Comparison of ENCODE assay signal across 10 cellular contexts in the genomic region with DNA sequence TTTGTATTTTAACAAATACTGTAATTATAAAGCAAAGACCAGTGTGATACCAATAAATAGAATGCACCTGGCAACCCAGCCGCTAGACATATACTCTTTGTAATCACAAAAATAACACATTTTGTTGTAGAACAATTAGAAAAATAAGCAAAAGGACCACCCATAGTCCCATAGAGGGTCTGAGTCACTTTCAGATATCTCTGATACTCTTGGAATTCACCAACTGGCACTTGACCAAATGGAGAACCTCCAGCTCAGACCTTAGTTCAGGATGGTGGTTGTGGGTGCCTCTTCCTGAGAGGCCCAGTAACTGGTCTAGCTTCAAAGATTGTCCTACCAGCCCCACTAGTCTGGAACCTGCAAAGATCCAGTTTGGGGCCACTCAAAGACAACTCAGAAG. TPM values are rescaled to one million over a fixed set of nuclear protein-coding genes. Genes with fewer than 3 reads are reported as not detected.
DNase-seq lines count a peak whose midpoint lies in the region; ATAC-seq and TF ChIP-seq lines count a peak whose summit lies in the region.
"Had no signal": no experiment of that assay in that cellular context is flagged by ENCODE, and none has a peak within 500 bp of the region (broad histone marks: within the 10 kb centered on the region; RNA-seq: fewer than 3 reads in every experiment).

No MANE protein-coding gene starts in this region.

- peaks cover 34% of the 10 kb centered on the region for H3K4me1 Mint-ChIP-seq in HFFc6 (ENCODE audit: low read depth)
- peaks cover 26% of the 10 kb centered on the region for H3K4me1 Mint-ChIP-seq in activated T-helper 1 cell treated with anti-CD3 and anti-CD28 coated beads, Interleukin-12 subunit alpha, Interleukin-12 subunit beta, Interleukin-2, Interleukin-4 antibody, amounts not matched to agents 30 ng/mL and 10 ng/mL and 1 ng/mL, durations not matched to agents 14 hours and 24 hours and 36 hours (ENCODE audit: low read depth)
- H3K4me1 Mint-ChIP-seq in naive thymus-derived CD4-positive, alpha-beta T cell: peaks cover 22 to 37% (median 35%) of the 10 kb centered on the region in 7 donors

- H3K36me3 Mint-ChIP-seq in HFFc6 (ENCODE audit: low read depth): peaks cover 31% of the 10 kb centered on the region
- H3K36me3 Mint-ChIP-seq in activated T-helper 1 cell treated with anti-CD3 and anti-CD28 coated beads, Interleukin-12 subunit alpha, Interleukin-12 subunit beta, Interleukin-2, Interleukin-4 antibody, amounts not matched to agents 30 ng/mL and 10 ng/mL and 1 ng/mL, durations not matched to agents 14 hours and 24 hours and 36 hours (ENCODE audit: low read depth): peaks cover 25% of the 10 kb centered on the region
- peaks cover 4 to 22% (median 12%) of the 10 kb centered on the region in 5 donors for H3K36me3 Mint-ChIP-seq in naive thymus-derived CD4-positive, alpha-beta T cell

- peak; percentile 16 for DNase-seq in HFFc6
- no peak for DNase-seq in activated T-helper 1 cell treated with anti-CD3 and anti-CD28 coated beads, Interleukin-12 subunit alpha, Interleukin-12 subunit beta, Interleukin-2, Interleukin-4 antibody, amounts not matched to agents 30 ng/mL and 10 ng/mL and 1 ng/mL, durations not matched to agents 14 hours and 24 hours and 36 hours (ENCODE audit: low spot score)
- DNase-seq in naive thymus-derived CD4-positive, alpha-beta T cell: no peak
- no peak for DNase-seq in NCI-H526 (lab: John Stamatoyannopoulos, UW)
- no peak for DNase-seq in NCI-H1930 (lab: John Stamatoyannopoulos, UW)
- no peak for DNase-seq in NCI-H1417 treated with DMSO at 0.1 percent for 48 hours (lab: John Stamatoyannopoulos, UW)

- intact Hi-C loops in activated T-helper 1 cell treated with anti-CD3 and anti-CD28 coated beads, Interleukin-12 subunit alpha, Interleukin-12 subunit beta, Interleukin-2, Interleukin-4 antibody, amounts not matched to agents 30 ng/mL and 10 ng/mL and 1 ng/mL, durations not matched to agents 14 hours and 24 hours and 36 hours (cut with micrococcal nuclease): loop anchor here (1.0 to 5.0 kb wide), 5 partner anchors 10 to 726 kb away; a partner anchor contains a TSS
- intact Hi-C loops in naive thymus-derived CD4-positive, alpha-beta T cell (cut with micrococcal nuclease): loop anchor here (1.0 to 5.0 kb wide), 10 partner anchors 10 to 1579 kb away; a partner anchor contains a TSS

- H3K9me3 Mint-ChIP-seq in HFFc6: no peaks in the 10 kb centered on the region
- no peaks in the 10 kb centered on the region for H3K9me3 Mint-ChIP-seq in activated T-helper 1 cell treated with anti-CD3 and anti-CD28 coated beads, Interleukin-12 subunit alpha, Interleukin-12 subunit beta, Interleukin-2, Interleukin-4 antibody, amounts not matched to agents 30 ng/mL and 10 ng/mL and 1 ng/mL, durations not matched to agents 14 hours and 24 hours and 36 hours
- peaks cover 0 to 2% (median 0%) of the 10 kb centered on the region in 11 donors for H3K9me3 Mint-ChIP-seq in naive thymus-derived CD4-positive, alpha-beta T cell

- 0 out of 2 replicates have a peak, but pooled peaks cover 6% of the 10 kb centered on the region for H4K20me1 ChIP-seq in BLaER1

- H3K36me3 ChIP-seq in BLaER1: peaks cover 29% of the 10 kb centered on the region
- H3K36me3 ChIP-seq in naive thymus-derived CD4-positive, alpha-beta T cell (ENCODE audit: control insufficient read depth in 2 of 3, insufficient read depth in 3 of 3, low read length in 3 of 3): peaks cover 0 to 24% (median 4%) of the 10 kb centered on the region in 3 experiments

- POLR2A ChIA-PET in naive thymus-derived CD4-positive, alpha-beta T cell (lab: Charles Lee): interaction anchor here (0.6 to 4.6 kb wide), 3 partner anchors 8 to 232 kb away, joined by 3 to 14 read pairs (median 3); no protein-coding TSS in a partner anchor

- CTCF ChIA-PET in naive thymus-derived CD4-positive, alpha-beta T cell (lab: Charles Lee): no interaction called here

- peak overlapping the region; percentile 54; the same call in 1 of the 2 replicates for H3K4me2 ChIP-seq in BLaER1

- peaks cover 37% of the 10 kb centered on the region for H3K4me1 ChIP-seq in BLaER1
- H3K4me1 ChIP-seq in naive thymus-derived CD4-positive, alpha-beta T cell (ENCODE audit: control insufficient read depth in 2 of 2, insufficient read depth in 2 of 2, low read length in 2 of 2): peaks cover 10 to 27% of the 10 kb centered on the region in 2 donors

- ATAC-seq in naive thymus-derived CD4-positive, alpha-beta T cell: no peak
- ATAC-seq in GM19455 (IDR thresholded peaks at IDR 0.05; ENCODE audit: unreplicated experiment): no peak

- no peak overlapping the region for H3K9ac ChIP-seq in BLaER1

- H3K27ac ChIP-seq in BLaER1: no peak overlapping the region
- peak overlapping the region; percentile 95 for H3K27ac ChIP-seq in naive thymus-derived CD4-positive, alpha-beta T cell (ENCODE audit: low read depth, low read length)

- H3K9me3 ChIP-seq in BLaER1: no peaks in the 10 kb centered on the region
- no peaks in the 10 kb centered on the region for H3K9me3 ChIP-seq in naive thymus-derived CD4-positive, alpha-beta T cell (ENCODE audit: control insufficient read depth in 2 of 3, low read length in 3 of 3)

- no peaks in the 10 kb centered on the region for H3K27me3 ChIP-seq in BLaER1
- H3K27me3 ChIP-seq in naive thymus-derived CD4-positive, alpha-beta T cell (ENCODE audit: control insufficient read depth in 2 of 2, insufficient read depth in 2 of 2, low read length in 2 of 2): no peaks in the 10 kb centered on the region

- H3K27me3 Mint-ChIP-seq in HFFc6 (ENCODE audit: insufficient read depth): no peaks in the 10 kb centered on the region; the same call in 1 of the 2 replicates
- H3K27me3 Mint-ChIP-seq in activated T-helper 1 cell treated with anti-CD3 and anti-CD28 coated beads, Interleukin-12 subunit alpha, Interleukin-12 subunit beta, Interleukin-2, Interleukin-4 antibody, amounts not matched to agents 30 ng/mL and 10 ng/mL and 1 ng/mL, durations not matched to agents 14 hours and 24 hours and 36 hours (ENCODE audit: insufficient read depth): no peaks in the 10 kb centered on the region
- H3K27me3 Mint-ChIP-seq in naive thymus-derived CD4-positive, alpha-beta T cell: no peaks in the 10 kb centered on the region

- 0 out of 2 replicates have a peak overlapping the region, but pooled peaks have one; percentile 85 for H3K4me3 ChIP-seq in BLaER1
- H3K4me3 ChIP-seq in naive thymus-derived CD4-positive, alpha-beta T cell (ENCODE audit: low read length): no peak overlapping the region

- TF ChIP-seq CTCF in HFFc6 (IDR thresholded peaks at IDR 0.05): no peak

- peak overlapping the region; percentile 96 for H3K4me3 Mint-ChIP-seq in HFFc6
- H3K4me3 Mint-ChIP-seq in activated T-helper 1 cell treated with anti-CD3 and anti-CD28 coated beads, Interleukin-12 subunit alpha, Interleukin-12 subunit beta, Interleukin-2, Interleukin-4 antibody, amounts not matched to agents 30 ng/mL and 10 ng/mL and 1 ng/mL, durations not matched to agents 14 hours and 24 hours and 36 hours: peak overlapping the region; percentile 92
- peak overlapping the region in 8 of 10 donors; percentile 86 to 96 (median 92) for H3K4me3 Mint-ChIP-seq in naive thymus-derived CD4-positive, alpha-beta T cell

- H3K27ac Mint-ChIP-seq in HFFc6: peak overlapping the region; percentile 90; the same call in 1 of the 2 replicates
- no peak overlapping the region for H3K27ac Mint-ChIP-seq in activated T-helper 1 cell treated with anti-CD3 and anti-CD28 coated beads, Interleukin-12 subunit alpha, Interleukin-12 subunit beta, Interleukin-2, Interleukin-4 antibody, amounts not matched to agents 30 ng/mL and 10 ng/mL and 1 ng/mL, durations not matched to agents 14 hours and 24 hours and 36 hours
- peak overlapping the region in 6 of 9 donors; percentile 90 to 99 (median 95) for H3K27ac Mint-ChIP-seq in naive thymus-derived CD4-positive, alpha-beta T cell

RNA-seq across cellular contexts. Expression of a gene that starts 0.8 kb away (rescaled TPM):
- total RNA-seq in HFFc6 (2021; fragmentation: NEBNext Ultra II Directional; extraction: Animal tissue kit (Norgen Biotek cat#: 25700)): 10 to 100 TPM; 28.3 to 38.0 (median 30.1) TPM
- total RNA-seq in activated T-helper 1 cell treated with anti-CD3 and anti-CD28 coated beads, Interleukin-12 subunit alpha, Interleukin-12 subunit beta, Interleukin-2, Interleukin-4 antibody, amounts not matched to agents 30 ng/mL and 10 ng/mL and 1 ng/mL, durations not matched to agents 14 hours and 24 hours and 36 hours: 59.4 and 67.0 TPM in 2 replicates
- 10 to 100 TPM; 40.4 to 63.5 (median 50.7) TPM for total RNA-seq in naive thymus-derived CD4-positive, alpha-beta T cell
- polyA plus RNA-seq in naive thymus-derived CD4-positive, alpha-beta T cell: 10 to 100 TPM; 26.3 to 39.4 TPM

RNA-seq across cellular contexts. Expression of a gene that starts 35.0 kb away (rescaled TPM):
- under 1 TPM in 4 of 6 experiments, not detected in 2; 0.21 to 0.40 (median 0.26) TPM for total RNA-seq in HFFc6 (2021; fragmentation: NEBNext Ultra II Directional; extraction: Animal tissue kit (Norgen Biotek cat#: 25700))
- 1.2 and 1.3 TPM in 2 replicates for total RNA-seq in activated T-helper 1 cell treated with anti-CD3 and anti-CD28 coated beads, Interleukin-12 subunit alpha, Interleukin-12 subunit beta, Interleukin-2, Interleukin-4 antibody, amounts not matched to agents 30 ng/mL and 10 ng/mL and 1 ng/mL, durations not matched to agents 14 hours and 24 hours and 36 hours
- total RNA-seq in naive thymus-derived CD4-positive, alpha-beta T cell: 1 to 10 TPM; 1.8 to 6.3 (median 2.9) TPM
- polyA plus RNA-seq in naive thymus-derived CD4-positive, alpha-beta T cell: under 1 TPM in 1 of 2 donors, not detected in 1; 0.21 TPM
- total RNA-seq: kidney epithelial cell, skeletal muscle tissue had no signal

RNA-seq across cellular contexts. Expression of a gene that starts 37.8 kb away (rescaled TPM):
- total RNA-seq in HFFc6 (2021; fragmentation: NEBNext Ultra II Directional; extraction: Animal tissue kit (Norgen Biotek cat#: 25700)): 100 to 1,000 TPM; 135 to 151 (median 140) TPM
- total RNA-seq in activated T-helper 1 cell treated with anti-CD3 and anti-CD28 coated beads, Interleukin-12 subunit alpha, Interleukin-12 subunit beta, Interleukin-2, Interleukin-4 antibody, amounts not matched to agents 30 ng/mL and 10 ng/mL and 1 ng/mL, durations not matched to agents 14 hours and 24 hours and 36 hours: 157 and 166 TPM in 2 replicates
- 100 to 1,000 TPM in 1 of 5 experiments, 10 to 100 TPM in 4; 29.6 to 148 (median 48.2) TPM for total RNA-seq in naive thymus-derived CD4-positive, alpha-beta T cell
- polyA plus RNA-seq in naive thymus-derived CD4-positive, alpha-beta T cell: 100 to 1,000 TPM in 1 of 2 donors, 10 to 100 TPM in 1; 95.7 to 119 TPM

RNA-seq across cellular contexts. Expression of a gene that starts 47.0 kb away (rescaled TPM):
- total RNA-seq in HFFc6 (2021; fragmentation: NEBNext Ultra II Directional; extraction: Animal tissue kit (Norgen Biotek cat#: 25700)): 10 to 100 TPM; 34.7 to 43.5 (median 37.1) TPM
- total RNA-seq in activated T-helper 1 cell treated with anti-CD3 and anti-CD28 coated beads, Interleukin-12 subunit alpha, Interleukin-12 subunit beta, Interleukin-2, Interleukin-4 antibody, amounts not matched to agents 30 ng/mL and 10 ng/mL and 1 ng/mL, durations not matched to agents 14 hours and 24 hours and 36 hours: 80.7 and 85.8 TPM in 2 replicates
- 10 to 100 TPM; 22.1 to 40.9 (median 30.3) TPM for total RNA-seq in naive thymus-derived CD4-positive, alpha-beta T cell
- 10 to 100 TPM; 19.5 to 20.2 TPM for polyA plus RNA-seq in naive thymus-derived CD4-positive, alpha-beta T cell

RNA-seq across cellular contexts. Expression of a gene that starts 47.2 kb away (rescaled TPM):
- 10 to 100 TPM; 29.4 to 36.8 (median 35.2) TPM for total RNA-seq in HFFc6 (2021; fragmentation: NEBNext Ultra II Directional; extraction: Animal tissue kit (Norgen Biotek cat#: 25700))
- total RNA-seq in activated T-helper 1 cell treated with anti-CD3 and anti-CD28 coated beads, Interleukin-12 subunit alpha, Interleukin-12 subunit beta, Interleukin-2, Interleukin-4 antibody, amounts not matched to agents 30 ng/mL and 10 ng/mL and 1 ng/mL, durations not matched to agents 14 hours and 24 hours and 36 hours: 45.3 and 46.5 TPM in 2 replicates
- total RNA-seq in naive thymus-derived CD4-positive, alpha-beta T cell: 10 to 100 TPM; 29.5 to 73.7 (median 37.4) TPM
- polyA plus RNA-seq in naive thymus-derived CD4-positive, alpha-beta T cell: 10 to 100 TPM; 38.7 to 52.0 TPM
